20 cellular contexts compared by ENCODE assay signal in genomic region chr21:41962425-41962966, GRCh38.
"Had no signal": no experiment of that assay in that cellular context is flagged by ENCODE, and none has a peak within 500 bp of the region (broad histone marks: within the 10 kb centered on the region; RNA-seq: fewer than 3 reads in every experiment).

No MANE protein-coding gene starts in this region.

- H3K4me3 Mint-ChIP-seq: activated naive CD8-positive, alpha-beta T cell; activated T-cell treated with anti-CD3 and anti-CD28 coated beads, Interleukin-2, amount 50 U/mL, for 4 hours; effector memory CD8-positive, alpha-beta T cell; neural crest cell; stimulated activated memory B cell treated with anti-CD40 and anti-IgM and Interleukin-4, amounts not matched to agents 10 μg/mL and 1 μg/mL and 100 μg/mL, for 72 hours; T-helper 1 cell treated with Interleukin-12 subunit alpha and Interleukin-12 subunit beta and Interleukin-4 antibody, amounts not matched to agents 30 μg/mL and 1 μg/mL, for 36 hours had no signal

- H3K27ac Mint-ChIP-seq: activated naive CD8-positive, alpha-beta T cell; activated T-helper 2 cell treated with anti-CD3 and anti-CD28 coated beads, Interferon-gamma antibody, Interleukin-2, Interleukin-4, amounts not matched to agents 10 μg/mL and 5 μg/mL and 100 μg/mL, durations not matched to agents 14 hours and 24 hours and 36 hours; effector memory CD8-positive, alpha-beta T cell; stimulated activated memory B cell treated with anti-CD40 and anti-IgM and Interleukin-4, amounts not matched to agents 10 μg/mL and 1 μg/mL and 100 μg/mL, for 72 hours; T-helper 1 cell treated with Interleukin-12 subunit alpha and Interleukin-12 subunit beta and Interleukin-4 antibody, amounts not matched to agents 30 μg/mL and 1 μg/mL, for 36 hours had no signal

- DNase-seq: activated CD4-positive, alpha-beta T cell treated with anti-CD3 and anti-CD28 coated beads for 4 hours; activated CD4-positive, alpha-beta T cell treated with anti-CD3 and anti-CD28 coated beads, Interleukin-2, amount 50 U/mL, for 48 hours; activated CD4-positive, CD25-positive, alpha-beta regulatory T cell; activated naive CD4-positive, alpha-beta T cell; activated T-cell treated with anti-CD3 and anti-CD28 coated beads, Interleukin-2, amount 50 U/mL, for 4 hours; central memory CD4-positive, alpha-beta T cell; effector memory CD8-positive, alpha-beta T cell; gastrocnemius medialis; hippocampal formation; left ventricle myocardium superior; mammary epithelial cell; sigmoid colon; stimulated activated CD4-positive, alpha-beta T cell treated with anti-CD3 and anti-CD28 coated beads, Interleukin-15, amount 100 ng/mL, for 24 hours; trophoblast cell; uterus had no signal

- H3K36me3 Mint-ChIP-seq: activated naive CD8-positive, alpha-beta T cell; stimulated activated memory B cell treated with anti-CD40 and anti-IgM and Interleukin-4, amounts not matched to agents 10 μg/mL and 1 μg/mL and 100 μg/mL, for 72 hours had no signal

- ATAC-seq: activated T-cell treated with anti-CD3 and anti-CD28 coated beads, Interleukin-2, amount 50 U/mL, for 4 hours; effector memory CD8-positive, alpha-beta T cell; gastrocnemius medialis; left ventricle myocardium superior; stimulated activated memory B cell treated with anti-CD40 and anti-IgM and Interleukin-4, amounts not matched to agents 10 μg/mL and 1 μg/mL and 100 μg/mL, for 72 hours had no signal

- H3K9me3 Mint-ChIP-seq: activated T-cell treated with anti-CD3 and anti-CD28 coated beads, Interleukin-2, amount 50 U/mL, for 4 hours; activated T-helper 2 cell treated with anti-CD3 and anti-CD28 coated beads, Interferon-gamma antibody, Interleukin-2, Interleukin-4, amounts not matched to agents 10 μg/mL and 5 μg/mL and 100 μg/mL, durations not matched to agents 14 hours and 24 hours and 36 hours; effector memory CD8-positive, alpha-beta T cell; neural crest cell; stimulated activated memory B cell treated with anti-CD40 and anti-IgM and Interleukin-4, amounts not matched to agents 10 μg/mL and 1 μg/mL and 100 μg/mL, for 72 hours; T-helper 1 cell treated with Interleukin-12 subunit alpha and Interleukin-12 subunit beta and Interleukin-4 antibody, amounts not matched to agents 30 μg/mL and 1 μg/mL, for 36 hours had no signal
